ENCODE assay signal across 26 cellular contexts in genomic region chr18:79489900-79490592, GRCh38.
DNase-seq lines count a peak whose midpoint lies in the region; ATAC-seq and TF ChIP-seq lines count a peak whose summit lies in the region.
"Had no signal": no experiment of that assay in that cellular context is flagged by ENCODE, and none has a peak within 500 bp of the region (broad histone marks: within the 10 kb centered on the region; RNA-seq: fewer than 3 reads in every experiment).

No MANE protein-coding gene starts in this region.

- H3K27ac ChIP-seq in CD4-positive, alpha-beta T cell (ENCODE audit: low read depth, low read length) = no peak overlapping the region
- peak overlapping the region; percentile 99 for H3K27ac ChIP-seq in OCI-LY1 (ENCODE audit: low read depth, low read length, poor library complexity, severe bottlenecking)
- H3K27ac ChIP-seq in left ventricle myocardium inferior (replicated peaks) = no peak overlapping the region
- no peak overlapping the region for H3K27ac ChIP-seq in psoas muscle
- no peak overlapping the region for H3K27ac ChIP-seq in SJCRH30
- H3K27ac ChIP-seq: esophagus squamous epithelium, tibial artery had no signal

- intact Hi-C loops in CD4-positive, alpha-beta T cell (cut with DNase I, micrococcal nuclease) = loop anchor here in 1 of 2 experiments (5.0 kb wide), 1 partner anchor 47 kb away; no protein-coding TSS in a partner anchor
- intact Hi-C loops in left ventricle myocardium inferior (cut with micrococcal nuclease) (no loop called here), psoas muscle (cut with DNase I) (no loop called here)

- H4K20me1 ChIP-seq in OCI-LY1 (ENCODE audit: insufficient read depth, low read length) = no peaks in the 10 kb centered on the region

- no peaks in the 10 kb centered on the region for H3K27me3 Mint-ChIP-seq in CD4-positive, alpha-beta T cell
- H3K27me3 Mint-ChIP-seq: activated naive CD8-positive, alpha-beta T cell treated with anti-CD3 and anti-CD28 coated beads, Interleukin-2, amount 50 U/mL, for 24 hours; stimulated activated naive CD8-positive, alpha-beta T cell treated with anti-CD3 and anti-CD28 coated beads, Interleukin-15, Interleukin-2, amounts not matched to agents 100 ng/mL and 50 ng/mL, for 24 hours had no signal

- ATAC-seq in CD4-positive, alpha-beta T cell (ENCODE audit: poor library complexity) = no peak
- ATAC-seq in psoas muscle = no peak
- ATAC-seq: activated naive CD8-positive, alpha-beta T cell treated with anti-CD3 and anti-CD28 coated beads, Interleukin-2, amount 50 U/mL, for 24 hours; CD8-positive, alpha-beta T cell; mucosa of descending colon; WTC11 had no signal

- WGBS in psoas muscle, 3 donors = 81 to 85% (median 83%) methylated on average over 16 of the region's 16 CpGs

- H3K36me3 ChIP-seq in OCI-LY1 (ENCODE audit: insufficient read depth, low read length) = peaks cover 83% of the 10 kb centered on the region
- peaks cover 25% of the 10 kb centered on the region for H3K36me3 ChIP-seq in left ventricle myocardium inferior
- peaks cover 0 to 38% of the 10 kb centered on the region in 2 donors for H3K36me3 ChIP-seq in psoas muscle (ENCODE audit: insufficient read depth in 1 of 2, low read depth in 1 of 2)
- H3K36me3 ChIP-seq in SJCRH30 = no peaks in the 10 kb centered on the region

- H2AFZ ChIP-seq in OCI-LY1 (ENCODE audit: low read length) = no peak overlapping the region

- DNase-seq in CD4-positive, alpha-beta T cell = peak in 1 of 10 experiments; percentile 0
- DNase-seq in left ventricle myocardium inferior (peak; percentile 9), psoas muscle (peak; percentile 5 to 23), NCI-H526 treated with DMSO at 0.1 percent for 48 hours (lab: John Stamatoyannopoulos, UW) (no peak), SJCRH30 (no peak)
- DNase-seq in stimulated activated CD4-positive, alpha-beta T cell treated with anti-CD3 and anti-CD28 coated beads, Interleukin-4, amount 100 ng/mL, for 4 hours = no peak
- DNase-seq: activated CD4-positive, alpha-beta T cell treated with anti-CD3 and anti-CD28 coated beads, Interleukin-2, amount 50 U/mL, for 1 hour; activated effector memory CD4-positive, alpha-beta T cell treated with Interleukin-2 at 50 U/mL for 16 hours; activated naive CD8-positive, alpha-beta T cell treated with anti-CD3 and anti-CD28 coated beads, Interleukin-2, amount 50 U/mL, for 24 hours; CD8-positive, alpha-beta T cell; esophagus squamous epithelium; hypothalamus; IMR-90; NCI-H1105; NCI-H2029 treated with DMSO at 0.1 percent for 48 hours; NCI-H2227 treated with DMSO at 0.1 percent for 48 hours; OCI-M1; SHP77; T1000 had no signal

- peaks cover 61% of the 10 kb centered on the region for H3K4me1 ChIP-seq in OCI-LY1 (ENCODE audit: insufficient read depth, low read length, severe bottlenecking)
- H3K4me1 ChIP-seq in left ventricle myocardium inferior = peaks cover 14% of the 10 kb centered on the region
- peaks cover 18% of the 10 kb centered on the region for H3K4me1 ChIP-seq in psoas muscle
- H3K4me1 ChIP-seq in SJCRH30 = peaks cover 4% of the 10 kb centered on the region

- H3K79me2 ChIP-seq in OCI-LY1 (ENCODE audit: insufficient read depth, low read length) = no peaks in the 10 kb centered on the region

- peak overlapping the region; percentile 59 for H3K27ac Mint-ChIP-seq in CD4-positive, alpha-beta T cell
- H3K27ac Mint-ChIP-seq: activated naive CD8-positive, alpha-beta T cell treated with anti-CD3 and anti-CD28 coated beads, Interleukin-2, amount 50 U/mL, for 24 hours; CD8-positive, alpha-beta T cell; WTC11 had no signal

- POLR2A ChIA-PET in CD4-positive, alpha-beta T cell (lab: Charles Lee) = no interaction called here

- H3K9me2 ChIP-seq in OCI-LY1 (ENCODE audit: low read depth, low read length) = no peaks in the 10 kb centered on the region

- H3K9me3 Mint-ChIP-seq in CD4-positive, alpha-beta T cell = no peaks in the 10 kb centered on the region
- H3K9me3 Mint-ChIP-seq: activated naive CD8-positive, alpha-beta T cell treated with anti-CD3 and anti-CD28 coated beads, Interleukin-2, amount 50 U/mL, for 24 hours; CD8-positive, alpha-beta T cell; stimulated activated naive CD8-positive, alpha-beta T cell treated with anti-CD3 and anti-CD28 coated beads, Interleukin-15, Interleukin-2, amounts not matched to agents 100 ng/mL and 50 ng/mL, for 24 hours; WTC11 had no signal

- peaks cover 43% of the 10 kb centered on the region for H3K36me3 Mint-ChIP-seq in CD4-positive, alpha-beta T cell (ENCODE audit: low read depth)
- H3K36me3 Mint-ChIP-seq: WTC11 had no signal

- H3K9me3 ChIP-seq in CD4-positive, alpha-beta T cell (ENCODE audit: control insufficient read depth, low read length) = no peaks in the 10 kb centered on the region
- no peaks in the 10 kb centered on the region for H3K9me3 ChIP-seq in OCI-LY1 (ENCODE audit: low read length)
- H3K9me3 ChIP-seq in left ventricle myocardium inferior (replicated peaks) = no peaks in the 10 kb centered on the region
- H3K9me3 ChIP-seq in psoas muscle = no peaks in the 10 kb centered on the region
- H3K9me3 ChIP-seq in SJCRH30 (replicated peaks) = no peaks in the 10 kb centered on the region
- H3K9me3 ChIP-seq: esophagus squamous epithelium, tibial artery had no signal

- H3K4me3 Mint-ChIP-seq in CD4-positive, alpha-beta T cell = no peak overlapping the region
- H3K4me3 Mint-ChIP-seq: activated naive CD8-positive, alpha-beta T cell treated with anti-CD3 and anti-CD28 coated beads, Interleukin-2, amount 50 U/mL, for 24 hours; CD8-positive, alpha-beta T cell; neural crest cell; stimulated activated naive CD8-positive, alpha-beta T cell treated with anti-CD3 and anti-CD28 coated beads, Interleukin-15, Interleukin-2, amounts not matched to agents 100 ng/mL and 50 ng/mL, for 24 hours; WTC11 had no signal

- peaks cover 13% of the 10 kb centered on the region for H3K4me1 Mint-ChIP-seq in CD4-positive, alpha-beta T cell (ENCODE audit: low read depth)
- H3K4me1 Mint-ChIP-seq: WTC11 had no signal

- no peak overlapping the region for H3K4me3 ChIP-seq in OCI-LY1 (ENCODE audit: low read depth, low read length, poor library complexity, severe bottlenecking)
- no peak overlapping the region for H3K4me3 ChIP-seq in left ventricle myocardium inferior
- no peak overlapping the region for H3K4me3 ChIP-seq in psoas muscle
- no peak overlapping the region for H3K4me3 ChIP-seq in SJCRH30
- H3K4me3 ChIP-seq: esophagus squamous epithelium, lung, mucosa of descending colon, tibial artery had no signal

- peak overlapping the region; percentile 14; the same call in 1 of the 2 replicates for H3K4me2 ChIP-seq in OCI-LY1 (ENCODE audit: low read length)

- H3F3A ChIP-seq in OCI-LY1 (ENCODE audit: insufficient read depth, low read length) = peaks cover under 1% of the 10 kb centered on the region; the same call in 1 of the 2 replicates

- TF ChIP-seq CTCF in CD4-positive, alpha-beta T cell (IDR thresholded peaks at IDR 0.05) = no peak
- TF ChIP-seq CTCF in OCI-LY1 (IDR thresholded peaks at IDR 0.05; ENCODE audit: low read length) = no peak
- TF ChIP-seq CTCF in left ventricle myocardium inferior (IDR thresholded peaks at IDR 0.05; ENCODE audit: borderline replicate concordance) = no peak
- no peak for TF ChIP-seq CTCF in psoas muscle (IDR thresholded peaks at IDR 0.05)

- peak overlapping the region; percentile 86; the same call in 1 of the 2 replicates for H3K9ac ChIP-seq in OCI-LY1 (ENCODE audit: low read length)

- CTCF ChIA-PET in CD4-positive, alpha-beta T cell (lab: Charles Lee) = no interaction called here

- H3K27me3 ChIP-seq in CD4-positive, alpha-beta T cell (ENCODE audit: control insufficient read depth, insufficient read depth, low read length) = no peaks in the 10 kb centered on the region
- H3K27me3 ChIP-seq in OCI-LY1 (ENCODE audit: insufficient read depth, low read length) (no peaks in the 10 kb centered on the region), left ventricle myocardium inferior (ENCODE audit: low read depth) (no peaks in the 10 kb centered on the region), psoas muscle (ENCODE audit: insufficient read depth in 3 of 3, low read length in 2 of 3) (no peaks in the 10 kb centered on the region), SJCRH30 (no peaks in the 10 kb centered on the region)
- H3K27me3 ChIP-seq: esophagus squamous epithelium, tibial artery had no signal

Comparison
In these comparisons a context has a peak if more than half of its experiments do, and no peak if none do; other contexts are left out.
1. DNase-seq: peak in left ventricle myocardium inferior (single experiment) and psoas muscle (2 of 2); none in stimulated activated CD4-positive, alpha-beta T cell treated with anti-CD3 and anti-CD28 coated beads, Interleukin-4, amount 100 ng/mL, for 4 hours (0 of 2), NCI-H526 treated with DMSO at 0.1 percent for 48 hours (single experiment) and SJCRH30 (0 of 2).